ENCODE assay signal across 1 cellular context in the genomic region with DNA sequence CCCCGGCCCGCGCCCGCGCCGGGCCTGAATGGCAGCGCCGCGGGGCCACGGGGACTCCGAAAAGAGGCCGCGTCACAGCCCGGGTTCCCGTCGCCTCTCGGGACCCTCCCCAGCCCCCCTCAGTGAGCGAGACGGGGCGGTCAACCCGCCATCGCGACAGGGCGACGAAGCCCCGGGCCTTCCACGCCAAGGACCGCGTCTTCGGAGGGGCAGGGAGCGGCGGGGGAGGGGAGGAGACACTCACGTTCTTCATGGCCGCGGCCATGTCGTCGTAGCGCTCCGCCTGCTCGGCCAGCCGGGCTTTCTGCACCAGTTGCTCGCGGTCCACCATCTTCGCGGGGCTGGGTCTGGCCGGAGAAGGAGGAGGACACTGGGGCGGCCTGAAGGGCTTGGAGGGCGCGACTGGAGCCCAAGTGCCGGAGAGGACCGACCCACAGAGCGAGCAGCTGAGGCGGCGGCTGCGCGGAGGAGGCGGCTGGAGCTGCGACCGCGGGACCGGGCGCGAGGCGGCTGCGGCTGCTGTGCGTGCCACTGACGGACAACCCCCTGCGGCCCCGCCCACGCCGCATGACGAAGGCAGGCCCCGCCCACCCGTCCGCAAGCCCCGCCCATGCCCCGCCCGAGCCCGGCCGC.
TF ChIP-seq lines count a peak whose summit lies in the region.

A gene (minus strand): TSS at position 514 of the 633 bp plus-strand sequence. CDS start 183 bp downstream, at position 331.

TF ChIP-seq in K562, 482 proteins besides CTCF, POLR2A, EP300 and RAD21 (continued from another document and continues in another):
- TF ChIP-seq, protein P1, sequence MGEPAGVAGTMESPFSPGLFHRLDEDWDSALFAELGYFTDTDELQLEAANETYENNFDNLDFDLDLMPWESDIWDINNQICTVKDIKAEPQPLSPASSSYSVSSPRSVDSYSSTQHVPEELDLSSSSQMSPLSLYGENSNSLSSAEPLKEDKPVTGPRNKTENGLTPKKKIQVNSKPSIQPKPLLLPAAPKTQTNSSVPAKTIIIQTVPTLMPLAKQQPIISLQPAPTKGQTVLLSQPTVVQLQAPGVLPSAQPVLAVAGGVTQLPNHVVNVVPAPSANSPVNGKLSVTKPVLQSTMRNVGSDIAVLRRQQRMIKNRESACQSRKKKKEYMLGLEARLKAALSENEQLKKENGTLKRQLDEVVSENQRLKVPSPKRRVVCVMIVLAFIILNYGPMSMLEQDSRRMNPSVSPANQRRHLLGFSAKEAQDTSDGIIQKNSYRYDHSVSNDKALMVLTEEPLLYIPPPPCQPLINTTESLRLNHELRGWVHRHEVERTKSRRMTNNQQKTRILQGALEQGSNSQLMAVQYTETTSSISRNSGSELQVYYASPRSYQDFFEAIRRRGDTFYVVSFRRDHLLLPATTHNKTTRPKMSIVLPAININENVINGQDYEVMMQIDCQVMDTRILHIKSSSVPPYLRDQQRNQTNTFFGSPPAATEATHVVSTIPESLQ (CRISPR knock-in tag; IDR thresholded peaks at IDR 0.05): no peak
- TF ChIP-seq ZNF717 (CRISPR knock-in tag; IDR thresholded peaks at IDR 0.05): no peak
- TF ChIP-seq HDAC8 (tag; IDR thresholded peaks at IDR 0.05): no peak
- no peak for TF ChIP-seq STAG1 (CRISPR knock-in tag; IDR thresholded peaks at IDR 0.05; ENCODE audit: borderline replicate concordance)
- peak; percentile 80 for TF ChIP-seq NR3C1 (CRISPR knock-in tag; IDR thresholded peaks at IDR 0.05)
- TF ChIP-seq, protein P2, sequence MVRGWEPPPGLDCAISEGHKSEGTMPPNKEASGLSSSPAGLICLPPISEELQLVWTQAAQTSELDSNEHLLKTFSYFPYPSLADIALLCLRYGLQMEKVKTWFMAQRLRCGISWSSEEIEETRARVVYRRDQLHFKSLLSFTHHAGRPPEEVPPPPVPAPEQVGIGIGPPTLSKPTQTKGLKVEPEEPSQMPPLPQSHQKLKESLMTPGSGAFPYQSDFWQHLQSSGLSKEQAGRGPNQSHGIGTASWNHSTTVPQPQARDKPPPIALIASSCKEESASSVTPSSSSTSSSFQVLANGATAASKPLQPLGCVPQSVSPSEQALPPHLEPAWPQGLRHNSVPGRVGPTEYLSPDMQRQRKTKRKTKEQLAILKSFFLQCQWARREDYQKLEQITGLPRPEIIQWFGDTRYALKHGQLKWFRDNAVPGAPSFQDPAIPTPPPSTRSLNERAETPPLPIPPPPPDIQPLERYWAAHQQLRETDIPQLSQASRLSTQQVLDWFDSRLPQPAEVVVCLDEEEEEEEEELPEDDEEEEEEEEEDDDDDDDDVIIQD (CRISPR knock-in tag; IDR thresholded peaks at IDR 0.05): 0 out of 2 replicates have a peak, but pooled peaks have one; percentile 46
- 0 out of 4 replicates have a peak, but pooled peaks of 1 of the 2 experiments have one; percentile 4 for TF ChIP-seq SRF (CRISPR knock-in tag; IDR thresholded peaks at IDR 0.05)
- no peak for TF ChIP-seq PHB2 (IDR thresholded peaks at IDR 0.05; ENCODE audit: low read depth)
- TF ChIP-seq, protein P3, sequence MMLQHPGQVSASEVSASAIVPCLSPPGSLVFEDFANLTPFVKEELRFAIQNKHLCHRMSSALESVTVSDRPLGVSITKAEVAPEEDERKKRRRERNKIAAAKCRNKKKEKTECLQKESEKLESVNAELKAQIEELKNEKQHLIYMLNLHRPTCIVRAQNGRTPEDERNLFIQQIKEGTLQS (IDR thresholded peaks at IDR 0.05): no peak
- TF ChIP-seq, protein P3 (CRISPR knock-in tag; conservative IDR thresholded peaks at IDR 0.05): no peak
- TF ChIP-seq CTBP1 (IDR thresholded peaks at IDR 0.05; ENCODE audit: borderline replicate concordance): peak; percentile 63; the same call in 1 of the 2 replicates
- TF ChIP-seq, protein P4, sequence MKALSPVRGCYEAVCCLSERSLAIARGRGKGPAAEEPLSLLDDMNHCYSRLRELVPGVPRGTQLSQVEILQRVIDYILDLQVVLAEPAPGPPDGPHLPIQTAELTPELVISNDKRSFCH (CRISPR knock-in tag; IDR thresholded peaks at IDR 0.05): no peak
- TF ChIP-seq, protein P4 (tag; IDR thresholded peaks at IDR 0.05): peak; percentile 79
- TF ChIP-seq TBL1XR1 (IDR thresholded peaks at IDR 0.05; ENCODE audit: low read length in 2 of 2): peak in 1 of 2 experiments; percentile 38; a peak in 1 of 4 replicates
- TF ChIP-seq, protein P5, sequence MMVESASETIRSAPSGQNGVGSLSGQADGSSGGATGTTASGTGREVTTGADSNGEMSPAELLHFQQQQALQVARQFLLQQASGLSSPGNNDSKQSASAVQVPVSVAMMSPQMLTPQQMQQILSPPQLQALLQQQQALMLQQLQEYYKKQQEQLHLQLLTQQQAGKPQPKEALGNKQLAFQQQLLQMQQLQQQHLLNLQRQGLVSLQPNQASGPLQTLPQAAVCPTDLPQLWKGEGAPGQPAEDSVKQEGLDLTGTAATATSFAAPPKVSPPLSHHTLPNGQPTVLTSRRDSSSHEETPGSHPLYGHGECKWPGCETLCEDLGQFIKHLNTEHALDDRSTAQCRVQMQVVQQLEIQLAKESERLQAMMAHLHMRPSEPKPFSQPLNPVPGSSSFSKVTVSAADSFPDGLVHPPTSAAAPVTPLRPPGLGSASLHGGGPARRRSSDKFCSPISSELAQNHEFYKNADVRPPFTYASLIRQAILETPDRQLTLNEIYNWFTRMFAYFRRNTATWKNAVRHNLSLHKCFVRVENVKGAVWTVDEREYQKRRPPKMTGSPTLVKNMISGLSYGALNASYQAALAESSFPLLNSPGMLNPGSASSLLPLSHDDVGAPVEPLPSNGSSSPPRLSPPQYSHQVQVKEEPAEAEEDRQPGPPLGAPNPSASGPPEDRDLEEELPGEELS (CRISPR knock-in tag; IDR thresholded peaks at IDR 0.05; ENCODE audit: borderline replicate concordance): peak; percentile 93; the same call in 1 of the 2 replicates
- TF ChIP-seq NFRKB (IDR thresholded peaks at IDR 0.05; ENCODE audit: low read depth): peak; percentile 90
- no peak for TF ChIP-seq FOXJ2 (tag; IDR thresholded peaks at IDR 0.05)
- TF ChIP-seq STAT5B (CRISPR knock-in tag; IDR thresholded peaks at IDR 0.05): no peak
- TF ChIP-seq EGR1 (conservative IDR thresholded peaks at IDR 0.05): no peak
- TF ChIP-seq SAP30 (IDR thresholded peaks at IDR 0.05; ENCODE audit: borderline replicate concordance, insufficient read depth, low read depth, low read length, poor library complexity, severe bottlenecking): peak; percentile 94
- TF ChIP-seq PHF20 (IDR thresholded peaks at IDR 0.05; ENCODE audit: partially characterized antibody): peak; percentile 61
- no peak for TF ChIP-seq BRD4 (IDR thresholded peaks at IDR 0.05)
- peak; percentile 89 for TF ChIP-seq PML (IDR thresholded peaks at IDR 0.05; ENCODE audit: low read length)
- TF ChIP-seq BRF1 (IDR thresholded peaks at IDR 0.05; ENCODE audit: borderline replicate concordance, extremely low read depth, insufficient read length): no peak
- peak; percentile 65 for TF ChIP-seq SMAD4 (CRISPR knock-in tag; conservative IDR thresholded peaks at IDR 0.05)
- no peak; the same call in 1 of the 2 replicates for TF ChIP-seq CHCHD3 (CRISPR knock-in tag; IDR thresholded peaks at IDR 0.05)
- TF ChIP-seq, protein P6, sequence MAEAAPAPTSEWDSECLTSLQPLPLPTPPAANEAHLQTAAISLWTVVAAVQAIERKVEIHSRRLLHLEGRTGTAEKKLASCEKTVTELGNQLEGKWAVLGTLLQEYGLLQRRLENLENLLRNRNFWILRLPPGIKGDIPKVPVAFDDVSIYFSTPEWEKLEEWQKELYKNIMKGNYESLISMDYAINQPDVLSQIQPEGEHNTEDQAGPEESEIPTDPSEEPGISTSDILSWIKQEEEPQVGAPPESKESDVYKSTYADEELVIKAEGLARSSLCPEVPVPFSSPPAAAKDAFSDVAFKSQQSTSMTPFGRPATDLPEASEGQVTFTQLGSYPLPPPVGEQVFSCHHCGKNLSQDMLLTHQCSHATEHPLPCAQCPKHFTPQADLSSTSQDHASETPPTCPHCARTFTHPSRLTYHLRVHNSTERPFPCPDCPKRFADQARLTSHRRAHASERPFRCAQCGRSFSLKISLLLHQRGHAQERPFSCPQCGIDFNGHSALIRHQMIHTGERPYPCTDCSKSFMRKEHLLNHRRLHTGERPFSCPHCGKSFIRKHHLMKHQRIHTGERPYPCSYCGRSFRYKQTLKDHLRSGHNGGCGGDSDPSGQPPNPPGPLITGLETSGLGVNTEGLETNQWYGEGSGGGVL (CRISPR knock-in tag; IDR thresholded peaks at IDR 0.05): no peak
- no peak for TF ChIP-seq KDM1A (IDR thresholded peaks at IDR 0.05)
- TF ChIP-seq, protein P7, sequence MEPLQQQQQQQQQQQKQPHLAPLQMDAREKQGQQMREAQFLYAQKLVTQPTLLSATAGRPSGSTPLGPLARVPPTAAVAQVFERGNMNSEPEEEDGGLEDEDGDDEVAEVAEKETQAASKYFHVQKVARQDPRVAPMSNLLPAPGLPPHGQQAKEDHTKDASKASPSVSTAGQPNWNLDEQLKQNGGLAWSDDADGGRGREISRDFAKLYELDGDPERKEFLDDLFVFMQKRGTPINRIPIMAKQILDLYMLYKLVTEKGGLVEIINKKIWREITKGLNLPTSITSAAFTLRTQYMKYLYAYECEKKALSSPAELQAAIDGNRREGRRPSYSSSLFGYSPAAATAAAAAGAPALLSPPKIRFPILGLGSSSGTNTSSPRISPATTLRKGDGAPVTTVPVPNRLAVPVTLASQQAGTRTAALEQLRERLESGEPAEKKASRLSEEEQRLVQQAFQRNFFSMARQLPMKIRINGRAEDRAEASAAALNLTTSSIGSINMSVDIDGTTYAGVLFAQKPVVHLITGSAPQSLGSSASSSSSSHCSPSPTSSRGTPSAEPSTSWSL (CRISPR knock-in tag; IDR thresholded peaks at IDR 0.05; ENCODE audit: borderline replicate concordance): peak; percentile 78; the same call in 1 of the 2 replicates
- no peak for TF ChIP-seq ESRRB (CRISPR knock-in tag; IDR thresholded peaks at IDR 0.05; ENCODE audit: borderline replicate concordance)
- TF ChIP-seq, protein P8, sequence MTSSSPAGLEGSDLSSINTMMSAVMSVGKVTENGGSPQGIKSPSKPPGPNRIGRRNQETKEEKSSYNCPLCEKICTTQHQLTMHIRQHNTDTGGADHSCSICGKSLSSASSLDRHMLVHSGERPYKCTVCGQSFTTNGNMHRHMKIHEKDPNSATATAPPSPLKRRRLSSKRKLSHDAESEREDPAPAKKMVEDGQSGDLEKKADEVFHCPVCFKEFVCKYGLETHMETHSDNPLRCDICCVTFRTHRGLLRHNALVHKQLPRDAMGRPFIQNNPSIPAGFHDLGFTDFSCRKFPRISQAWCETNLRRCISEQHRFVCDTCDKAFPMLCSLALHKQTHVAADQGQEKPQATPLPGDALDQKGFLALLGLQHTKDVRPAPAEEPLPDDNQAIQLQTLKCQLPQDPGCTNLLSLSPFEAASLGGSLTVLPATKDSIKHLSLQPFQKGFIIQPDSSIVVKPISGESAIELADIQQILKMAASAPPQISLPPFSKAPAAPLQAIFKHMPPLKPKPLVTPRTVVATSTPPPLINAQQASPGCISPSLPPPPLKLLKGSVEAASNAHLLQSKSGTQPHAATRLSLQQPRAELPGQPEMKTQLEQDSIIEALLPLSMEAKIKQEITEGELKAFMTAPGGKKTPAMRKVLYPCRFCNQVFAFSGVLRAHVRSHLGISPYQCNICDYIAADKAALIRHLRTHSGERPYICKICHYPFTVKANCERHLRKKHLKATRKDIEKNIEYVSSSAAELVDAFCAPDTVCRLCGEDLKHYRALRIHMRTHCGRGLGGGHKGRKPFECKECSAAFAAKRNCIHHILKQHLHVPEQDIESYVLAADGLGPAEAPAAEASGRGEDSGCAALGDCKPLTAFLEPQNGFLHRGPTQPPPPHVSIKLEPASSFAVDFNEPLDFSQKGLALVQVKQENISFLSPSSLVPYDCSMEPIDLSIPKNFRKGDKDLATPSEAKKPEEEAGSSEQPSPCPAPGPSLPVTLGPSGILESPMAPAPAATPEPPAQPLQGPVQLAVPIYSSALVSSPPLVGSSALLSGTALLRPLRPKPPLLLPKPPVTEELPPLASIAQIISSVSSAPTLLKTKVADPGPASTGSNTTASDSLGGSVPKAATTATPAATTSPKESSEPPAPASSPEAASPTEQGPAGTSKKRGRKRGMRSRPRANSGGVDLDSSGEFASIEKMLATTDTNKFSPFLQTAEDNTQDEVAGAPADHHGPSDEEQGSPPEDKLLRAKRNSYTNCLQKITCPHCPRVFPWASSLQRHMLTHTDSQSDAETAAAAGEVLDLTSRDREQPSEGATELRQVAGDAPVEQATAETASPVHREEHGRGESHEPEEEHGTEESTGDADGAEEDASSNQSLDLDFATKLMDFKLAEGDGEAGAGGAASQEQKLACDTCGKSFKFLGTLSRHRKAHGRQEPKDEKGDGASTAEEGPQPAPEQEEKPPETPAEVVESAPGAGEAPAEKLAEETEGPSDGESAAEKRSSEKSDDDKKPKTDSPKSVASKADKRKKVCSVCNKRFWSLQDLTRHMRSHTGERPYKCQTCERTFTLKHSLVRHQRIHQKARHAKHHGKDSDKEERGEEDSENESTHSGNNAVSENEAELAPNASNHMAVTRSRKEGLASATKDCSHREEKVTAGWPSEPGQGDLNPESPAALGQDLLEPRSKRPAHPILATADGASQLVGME (CRISPR knock-in tag; IDR thresholded peaks at IDR 0.05): no peak; the same call in 1 of the 2 replicates
- TF ChIP-seq, protein P9, sequence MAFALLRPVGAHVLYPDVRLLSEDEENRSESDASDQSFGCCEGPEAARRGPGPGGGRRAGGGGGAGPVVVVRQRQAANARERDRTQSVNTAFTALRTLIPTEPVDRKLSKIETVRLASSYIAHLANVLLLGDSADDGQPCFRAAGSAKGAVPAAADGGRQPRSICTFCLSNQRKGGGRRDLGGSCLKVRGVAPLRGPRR (CRISPR knock-in tag; IDR thresholded peaks at IDR 0.05): no peak
- TF ChIP-seq, protein P10, sequence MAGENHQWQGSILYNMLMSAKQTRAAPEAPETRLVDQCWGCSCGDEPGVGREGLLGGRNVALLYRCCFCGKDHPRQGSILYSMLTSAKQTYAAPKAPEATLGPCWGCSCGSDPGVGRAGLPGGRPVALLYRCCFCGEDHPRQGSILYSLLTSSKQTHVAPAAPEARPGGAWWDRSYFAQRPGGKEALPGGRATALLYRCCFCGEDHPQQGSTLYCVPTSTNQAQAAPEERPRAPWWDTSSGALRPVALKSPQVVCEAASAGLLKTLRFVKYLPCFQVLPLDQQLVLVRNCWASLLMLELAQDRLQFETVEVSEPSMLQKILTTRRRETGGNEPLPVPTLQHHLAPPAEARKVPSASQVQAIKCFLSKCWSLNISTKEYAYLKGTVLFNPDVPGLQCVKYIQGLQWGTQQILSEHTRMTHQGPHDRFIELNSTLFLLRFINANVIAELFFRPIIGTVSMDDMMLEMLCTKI (IDR thresholded peaks at IDR 0.05; ENCODE audit: partially characterized antibody): no peak
- 0 out of 2 replicates have a peak, but pooled peaks have one; percentile 55 for TF ChIP-seq ZNF12 (CRISPR knock-in tag; IDR thresholded peaks at IDR 0.05)
- no peak for TF ChIP-seq NFYB (IDR thresholded peaks at IDR 0.05; ENCODE audit: extremely low read depth, insufficient read length)
- TF ChIP-seq HIVEP1 (CRISPR knock-in tag; IDR thresholded peaks at IDR 0.05): no peak
- 0 out of 2 replicates have a peak, but pooled peaks have one; percentile 42 for TF ChIP-seq ZNF212 (CRISPR knock-in tag; IDR thresholded peaks at IDR 0.05)
- TF ChIP-seq NRF1 (conservative IDR thresholded peaks at IDR 0.05 in 1 of 2, IDR thresholded peaks at IDR 0.05 in 1 of 2): peak; percentile 40 to 43; a peak in 1 of 4 replicates
- no peak for TF ChIP-seq SPI1 (IDR thresholded peaks at IDR 0.05; ENCODE audit: borderline replicate concordance, low read depth, low read length)
